In the genomic region with DNA sequence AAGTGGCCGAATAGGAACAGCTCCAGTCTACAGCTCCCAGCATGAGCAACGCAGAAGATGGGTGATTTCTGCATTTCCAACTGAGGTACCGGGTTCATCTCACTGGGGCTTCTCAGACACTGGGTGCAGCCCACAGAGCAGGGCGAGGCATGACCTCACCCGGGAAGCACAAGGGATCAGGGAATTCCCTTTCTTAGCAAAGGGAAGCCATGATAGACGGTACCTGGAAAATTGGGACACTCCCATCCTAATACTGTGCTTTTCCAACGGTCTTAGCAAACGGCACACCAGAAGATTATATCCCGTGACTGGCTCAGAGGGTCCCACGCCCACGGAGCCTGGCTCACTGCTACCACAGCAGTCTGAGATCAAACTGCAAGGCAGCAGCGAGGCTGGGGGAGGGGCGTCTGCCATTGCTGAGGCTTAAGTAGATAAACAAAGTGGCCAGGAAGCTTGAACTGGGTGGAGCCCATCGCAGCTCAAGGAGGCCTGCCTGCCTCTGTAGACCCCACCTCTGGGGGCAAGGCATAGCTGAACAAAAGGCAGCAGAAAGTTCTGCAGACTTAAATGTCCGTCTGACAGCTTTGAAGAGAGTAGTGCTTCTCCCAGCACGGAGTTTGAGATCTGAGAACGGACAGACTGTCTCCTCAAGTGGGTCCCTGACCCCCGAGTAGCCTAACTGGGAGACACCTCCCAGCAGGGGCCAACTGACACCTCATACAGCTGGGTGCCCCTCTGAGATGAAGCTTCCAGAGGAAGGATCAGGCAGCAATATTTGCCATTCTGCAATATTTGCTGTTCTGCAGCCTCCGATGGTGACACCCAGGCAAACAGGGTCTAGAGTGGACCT, we compare ENCODE assay signal across 8 cellular contexts. TPM values are rescaled to one million over a fixed set of nuclear protein-coding genes. Genes with fewer than 3 reads are reported as not detected.
DNase-seq lines count a peak whose midpoint lies in the region; ATAC-seq, FAIRE-seq and TF ChIP-seq lines count a peak whose summit lies in the region.
"Not testable (repeated sequence)": the region's sequence is repeated elsewhere in the genome, so short reads cannot be mapped to it uniquely, and the experiment has no call there.

No MANE protein-coding gene starts in this region.

- not testable (repeated sequence) for H3K36me3 ChIP-seq in Karpas-422 (ENCODE audit: insufficient read depth, low read length); PC-3 (ENCODE audit: low read depth, low read length); H1 (ENCODE audit: control insufficient read depth in 2 of 4, insufficient read depth in 4 of 4, low read length in 3 of 4); iPS-18a (ENCODE audit: control insufficient read depth, low read depth, low read length); osteoblast (ENCODE audit: insufficient read depth, low read length); thoracic aorta

- not testable (repeated sequence) for H3F3A ChIP-seq in PC-3 (ENCODE audit: low read length, unreplicated experiment)

- peak overlapping the region; percentile 80; the same call in 1 of the 2 replicates for H2BK12ac ChIP-seq in H1 (ENCODE audit: low read depth, low read length)

- H3K4me1 Mint-ChIP-seq in activated CD4-positive, alpha-beta T cell treated with anti-CD3 and anti-CD28 coated beads, Interleukin-2, amount 10 ng/mL, durations not matched to agents 7 days and 5 days, result peaks cover 28% of the 10 kb centered on the region

- intact Hi-C loops in PC-3 (cut with micrococcal nuclease), result not testable (repeated sequence)

- H2BK20ac ChIP-seq in H1 (ENCODE audit: low read length), result not testable (repeated sequence)

- not testable (repeated sequence) for H3K79me1 ChIP-seq in H1 (ENCODE audit: low read depth, low read length)

- H3K18ac ChIP-seq in H1 (ENCODE audit: extremely low read depth, low read length), result not testable (repeated sequence)

- not testable (repeated sequence) for H3K4ac ChIP-seq in H1 (replicated peaks; ENCODE audit: insufficient read length, low read depth, low read length)

- H3K27ac ChIP-seq in Karpas-422 (ENCODE audit: low read length); PC-3 (ENCODE audit: low read length); iPS-18a (ENCODE audit: low read length); osteoblast (ENCODE audit: low read depth, low read length); thoracic aorta: not testable (repeated sequence)
- H3K27ac ChIP-seq in H1 (ENCODE audit: low read depth, low read length), result peak overlapping the region; percentile 52; the same call in 1 of the 2 replicates

- not testable (repeated sequence) for H2AK5ac ChIP-seq in H1 (ENCODE audit: low read depth, low read length)

- not testable (repeated sequence) for TF ChIP-seq EP300 in H1 (IDR thresholded peaks at IDR 0.05; ENCODE audit: borderline replicate concordance in 1 of 2, low read depth in 2 of 2, low read length in 2 of 2)

- POLR2A ChIA-PET in PC-3 (lab: Charles Lee; ENCODE audit: unreplicated experiment); activated CD4-positive, alpha-beta T cell treated with anti-CD3 and anti-CD28 coated beads, Interleukin-2, amount 10 ng/mL, durations not matched to agents 7 days and 5 days (lab: Charles Lee): not testable (repeated sequence)
- POLR2A ChIA-PET in H1 (lab: Charles Lee; ENCODE audit: partially characterized antibody), result interaction anchor here (0.6 to 2.5 kb wide), 8 partner anchors 10 to 950 kb away, joined by 3 to 15 read pairs (median 4); a partner anchor contains a TSS

- peak overlapping the region; percentile 91 for H3K4me2 ChIP-seq in Karpas-422 (ENCODE audit: low read depth, low read length, poor library complexity, severe bottlenecking)
- peak overlapping the region; percentile 99; the same call in 1 of the 2 replicates for H3K4me2 ChIP-seq in PC-3 (ENCODE audit: low read length)
- H3K4me2 ChIP-seq in H1 (ENCODE audit: insufficient read depth in 1 of 2, low read depth in 2 of 2, low read length in 2 of 2), result peak overlapping the region; percentile 32 to 89; a peak in 2 of 4 replicates
- H3K4me2 ChIP-seq in osteoblast (ENCODE audit: insufficient read depth, low read length), result not testable (repeated sequence)

- H4K20me1 ChIP-seq in Karpas-422 (ENCODE audit: insufficient read depth, low read depth, low read length), result peaks cover 17% of the 10 kb centered on the region
- H4K20me1 ChIP-seq in PC-3 (ENCODE audit: low read length); H1 (replicated peaks in 1 of 2; ENCODE audit: control insufficient read depth in 1 of 2, insufficient read depth in 2 of 2, low read length in 2 of 2); osteoblast (ENCODE audit: insufficient read depth, low read length): not testable (repeated sequence)

- H3K4me3 Mint-ChIP-seq in activated CD4-positive, alpha-beta T cell treated with anti-CD3 and anti-CD28 coated beads, Interleukin-2, amount 10 ng/mL, durations not matched to agents 7 days and 5 days, result not testable (repeated sequence)

- TF ChIP-seq CTCF in PC-3 (conservative IDR thresholded peaks at IDR 0.05; ENCODE audit: low read depth, low read length); H1 (IDR thresholded peaks at IDR 0.05; ENCODE audit: control extremely low read depth in 1 of 3, insufficient read depth in 1 of 3, low read depth in 1 of 3, low read length in 3 of 3); osteoblast (IDR thresholded peaks at IDR 0.05; ENCODE audit: extremely low read depth, low read depth, low read length); thoracic aorta (IDR thresholded peaks at IDR 0.05): not testable (repeated sequence)

- not testable (repeated sequence) for H3K14ac ChIP-seq in H1 (ENCODE audit: insufficient read length)

- H2BK5ac ChIP-seq in H1 (ENCODE audit: low read depth, low read length), result not testable (repeated sequence)

- H3K79me2 ChIP-seq in Karpas-422 (ENCODE audit: low read length) (peaks cover 38% of the 10 kb centered on the region), PC-3 (ENCODE audit: low read length) (peaks cover 38% of the 10 kb centered on the region), H1 (ENCODE audit: control insufficient read depth in 1 of 2, insufficient read depth in 2 of 2, low read length in 2 of 2) (peaks cover 11 to 36% of the 10 kb centered on the region in 2 experiments), osteoblast (ENCODE audit: insufficient read depth, low read length) (peaks cover 37% of the 10 kb centered on the region)

- not testable (repeated sequence) for H2AFZ ChIP-seq in Karpas-422 (ENCODE audit: low read length); PC-3 (ENCODE audit: low read length)
- peak overlapping the region; percentile 76; the same call in 1 of the 2 replicates for H2AFZ ChIP-seq in H1 (ENCODE audit: low read length)
- peak overlapping the region; percentile 9 for H2AFZ ChIP-seq in osteoblast (ENCODE audit: low read length)

- TF ChIP-seq RAD21 in H1 (IDR thresholded peaks at IDR 0.05 in 1 of 2, conservative IDR thresholded peaks at IDR 0.05 in 1 of 2; ENCODE audit: low read depth in 2 of 2, low read length in 2 of 2), result not testable (repeated sequence)

- H3K27ac Mint-ChIP-seq in activated CD4-positive, alpha-beta T cell treated with anti-CD3 and anti-CD28 coated beads, Interleukin-2, amount 10 ng/mL, durations not matched to agents 7 days and 5 days, result not testable (repeated sequence)

- H3K9me3 ChIP-seq in Karpas-422 (ENCODE audit: low read length); PC-3 (ENCODE audit: low read length); H1 (ENCODE audit: insufficient read depth in 2 of 2, low read depth in 1 of 2, low read length in 1 of 2); iPS-18a (ENCODE audit: control insufficient read depth, low read depth, low read length); osteoblast (ENCODE audit: low read depth, low read length); thoracic aorta: not testable (repeated sequence)

- H3K23ac ChIP-seq in H1 (ENCODE audit: insufficient read length), result not testable (repeated sequence)

- H3K27me3 Mint-ChIP-seq in activated CD4-positive, alpha-beta T cell treated with anti-CD3 and anti-CD28 coated beads, Interleukin-2, amount 10 ng/mL, durations not matched to agents 7 days and 5 days, result peaks cover 26% of the 10 kb centered on the region

- peak overlapping the region; percentile 89; the same call in 1 of the 2 replicates for H4K8ac ChIP-seq in H1 (ENCODE audit: extremely low read depth, insufficient read depth, low read length)

- not testable (repeated sequence) for H3K56ac ChIP-seq in H1 (replicated peaks; ENCODE audit: insufficient read length, low read depth, low read length)

- H4K91ac ChIP-seq in H1 (replicated peaks; ENCODE audit: insufficient read length, low read length), result not testable (repeated sequence)

- not testable (repeated sequence) for H3K27me3 ChIP-seq in Karpas-422 (ENCODE audit: low read length); PC-3 (ENCODE audit: low read length); H1 (replicated peaks in 1 of 4; ENCODE audit: control insufficient read depth in 3 of 4, extremely low read depth in 1 of 4, insufficient read depth in 3 of 4, low read length in 3 of 4); iPS-18a (ENCODE audit: control insufficient read depth, insufficient read depth, low read length); osteoblast (ENCODE audit: insufficient read depth, low read length); thoracic aorta (replicated peaks; ENCODE audit: insufficient read depth)

- BruUV-seq in PC-3 (replicated peaks; lab: Mats Ljungman, UMichigan), result not testable (repeated sequence)

- H3K4me3 ChIP-seq in Karpas-422 (ENCODE audit: low read length); PC-3 (ENCODE audit: low read length); osteoblast (ENCODE audit: insufficient read depth, low read length): not testable (repeated sequence)
- H3K4me3 ChIP-seq in H1 (ENCODE audit: extremely low read depth in 1 of 4, insufficient read depth in 2 of 4, low read depth in 3 of 4, low read length in 4 of 4) (peak overlapping the region in 1 of 4 experiments; percentile 85; a peak in 1 of 8 replicates), iPS-18a (ENCODE audit: low read length) (peak overlapping the region; percentile 89), thoracic aorta (peak overlapping the region; percentile 90)

- not testable (repeated sequence) for H3K9ac ChIP-seq in Karpas-422 (ENCODE audit: low read length); PC-3 (ENCODE audit: low read length); H1 (replicated peaks in 1 of 4; ENCODE audit: extremely low read depth in 1 of 4, low read depth in 3 of 4, low read length in 3 of 4); iPS-18a (ENCODE audit: low read length)

- not testable (repeated sequence) for H2BK15ac ChIP-seq in H1 (ENCODE audit: low read length)

- H3K9me3 Mint-ChIP-seq in activated CD4-positive, alpha-beta T cell treated with anti-CD3 and anti-CD28 coated beads, Interleukin-2, amount 10 ng/mL, durations not matched to agents 7 days and 5 days, result not testable (repeated sequence)

- CTCF ChIA-PET in PC-3 (lab: Charles Lee); H1 (lab: Charles Lee; ENCODE audit: partially characterized antibody): not testable (repeated sequence)
- CTCF ChIA-PET in activated CD4-positive, alpha-beta T cell treated with anti-CD3 and anti-CD28 coated beads, Interleukin-2, amount 10 ng/mL, durations not matched to agents 7 days and 5 days (lab: Charles Lee), result interaction anchor here (1.5 kb wide), 1 partner anchor 23 kb away, joined by 4 read pairs; no protein-coding TSS in a partner anchor

- H2BK120ac ChIP-seq in H1 (replicated peaks; ENCODE audit: low read depth, low read length), result not testable (repeated sequence)

- WGBS in H1 (ENCODE audit: extremely low coverage in 1 of 2, insufficient coverage in 1 of 2, insufficient read length in 1 of 2, insufficient replicate concordance in 2 of 2, low coverage in 1 of 2, low lambda C conversion rate in 2 of 2, missing lambda C conversion rate in 1 of 2), 2 experiments, result 87% methylated on average over 19 of the region's 19 CpGs; no CpG with 5 or more reads in 1 of the 2 experiments

- not testable (repeated sequence) for H3K9me2 ChIP-seq in Karpas-422 (replicated peaks; ENCODE audit: insufficient read depth, low read length); PC-3 (replicated peaks; ENCODE audit: low read length)

- not testable (repeated sequence) for H3K36me3 Mint-ChIP-seq in activated CD4-positive, alpha-beta T cell treated with anti-CD3 and anti-CD28 coated beads, Interleukin-2, amount 10 ng/mL, durations not matched to agents 7 days and 5 days (ENCODE audit: low read depth)

- TF ChIP-seq POLR2A in H1 (IDR thresholded peaks at IDR 0.05; ENCODE audit: control extremely low read depth in 1 of 2, low read depth in 2 of 2, low read length in 2 of 2), result not testable (repeated sequence)

- peaks cover 29% of the 10 kb centered on the region for H3K4me1 ChIP-seq in Karpas-422 (ENCODE audit: low read length)
- peaks cover 12% of the 10 kb centered on the region for H3K4me1 ChIP-seq in PC-3 (ENCODE audit: insufficient read depth, low read length)
- not testable (repeated sequence) for H3K4me1 ChIP-seq in H1 (replicated peaks in 1 of 4; ENCODE audit: control insufficient read depth in 3 of 4, insufficient read depth in 4 of 4, low read length in 3 of 4); iPS-18a (ENCODE audit: control insufficient read depth, low read depth, low read length)
- peaks cover 19% of the 10 kb centered on the region for H3K4me1 ChIP-seq in osteoblast (ENCODE audit: insufficient read depth, low read length)
- H3K4me1 ChIP-seq in thoracic aorta (ENCODE audit: control insufficient read depth in 1 of 2, low read depth in 2 of 2), result peaks cover 17 to 32% of the 10 kb centered on the region in 2 donors

- not testable (repeated sequence) for ATAC-seq in PC-3; thoracic aorta (ENCODE audit: insufficient number of reproducible peaks, low FRiP score, low read depth)

- FAIRE-seq in H1 (lab: Jason Lieb, UNC), result not testable (repeated sequence)

- not testable (repeated sequence) for H3K23me2 ChIP-seq in H1 (ENCODE audit: low read depth, low read length)

- H4K5ac ChIP-seq in H1 (ENCODE audit: insufficient read length, low read depth, low read length), result peak overlapping the region; percentile 60

- DNase-seq in DMS153 (lab: John Stamatoyannopoulos, UW), result peak; percentile 6
- not testable (repeated sequence) for DNase-seq in Karpas-422; PC-3; osteoblast (ENCODE audit: insufficient read length, low spot score, missing footprints); thoracic aorta (ENCODE audit: low spot score)
- peak; percentile 8 for DNase-seq in activated CD4-positive, alpha-beta T cell treated with anti-CD3 and anti-CD28 coated beads, Interleukin-2, amount 10 ng/mL, durations not matched to agents 7 days and 5 days
- DNase-seq in H1 (ENCODE audit: low read depth in 1 of 2, low spot score in 2 of 2), result peak in 1 of 2 experiments; percentile 56

RNA-seq across cellular contexts. Expression of a gene that starts 1.2 kb away (rescaled TPM):
- 53.6 and 86.7 TPM in 2 replicates for total RNA-seq in Karpas-422 (2014; rRNA removed; shearing (Covaris generic); ENCODE audit: low replicate concordance)
- total RNA-seq in PC-3 (2014; rRNA removed) (19.1 and 24.6 TPM in 2 replicates), osteoblast (24.8 and 25.7 TPM in 2 replicates), thoracic aorta (10 to 100 TPM; 11.9 to 12.1 TPM)
- total RNA-seq in activated CD4-positive, alpha-beta T cell treated with anti-CD3 and anti-CD28 coated beads, Interleukin-2, amount 10 ng/mL, durations not matched to agents 7 days and 5 days, result 10 to 100 TPM; 14.6 to 14.7 TPM
- total RNA-seq in H1 (2021; fragmentation: NEBNext Ultra II Directional; extraction: Animal tissue kit (Norgen Biotek cat#: 25700)), result 20.5 and 24.1 TPM in 2 replicates
- polyA plus RNA-seq in H1 (2011; rRNA removed), result 6.0 and 17.5 TPM in 2 replicates
- 35.1 TPM for polyA plus RNA-seq in H1 (2011; cell fraction: cytosol; rRNA removed)
- 1.7 TPM for polyA plus RNA-seq in H1 (2011; cell fraction: nucleus; rRNA removed)
- 13.3 to 22.4 TPM (median 16.0 TPM) in 4 replicates for polyA plus RNA-seq in H1 (2012, experiment 1 of 2)
- 12.2 TPM for polyA plus RNA-seq in H1 (2012, experiment 2 of 2)
- 23.2 TPM for polyA plus RNA-seq in H1 (2013, experiment 1 of 2)
- polyA plus RNA-seq in H1 (2013, experiment 2 of 2), result 23.7 TPM
- polyA minus RNA-seq in H1 (2011; rRNA and poly(A)+ RNA removed), result 2.6 and 3.4 TPM in 2 replicates
- 4.2 TPM for polyA minus RNA-seq in H1 (2011; cell fraction: cytosol; rRNA and poly(A)+ RNA removed)
- 3.5 TPM for polyA minus RNA-seq in H1 (2011; cell fraction: nucleus; rRNA and poly(A)+ RNA removed)
